8 cellular contexts compared by ENCODE assay signal in the genomic region with DNA sequence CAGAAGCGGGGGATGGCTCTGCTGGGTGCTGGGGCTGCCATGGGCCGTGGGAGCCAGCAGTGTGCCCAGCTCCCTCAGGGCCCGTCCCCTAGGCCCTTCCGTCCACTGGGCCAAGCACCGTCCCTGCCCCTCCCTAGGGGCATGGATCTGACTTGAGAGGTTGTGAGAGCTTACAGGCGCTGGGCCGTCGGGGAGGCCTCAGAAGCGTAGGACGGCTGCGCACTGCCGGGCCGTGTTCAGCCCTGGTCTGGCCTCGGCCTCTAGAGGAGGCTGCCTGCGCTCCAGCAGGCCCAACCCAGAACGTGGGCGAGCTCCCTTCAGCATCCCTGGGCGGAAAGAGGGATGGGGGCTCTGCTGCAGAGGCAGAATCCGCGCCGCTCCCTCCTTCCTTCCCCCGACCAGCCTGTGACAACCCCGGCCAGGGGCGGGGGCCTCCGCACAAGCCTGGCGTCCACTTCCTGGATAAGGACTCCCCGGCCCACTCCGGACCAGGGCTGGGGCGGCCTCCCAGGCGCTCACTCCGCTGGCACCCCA. TPM values are rescaled to one million over a fixed set of nuclear protein-coding genes. Genes with fewer than 3 reads are reported as not detected.
DNase-seq lines count a peak whose midpoint lies in the region; ATAC-seq and TF ChIP-seq lines count a peak whose summit lies in the region.

No MANE protein-coding gene starts in this region.

- no peaks in the 10 kb centered on the region for H3K9me3 ChIP-seq in BE2C
- no peaks in the 10 kb centered on the region for H3K9me3 ChIP-seq in SU-DHL-6 (ENCODE audit: insufficient read depth, low read length)
- H3K9me3 ChIP-seq in left lung, result no peaks in the 10 kb centered on the region

- no peaks in the 10 kb centered on the region for H3K36me3 ChIP-seq in BE2C
- H3K36me3 ChIP-seq in SU-DHL-6 (ENCODE audit: low read length), result no peaks in the 10 kb centered on the region
- H3K36me3 ChIP-seq in left lung, result peaks cover 0 to 17% of the 10 kb centered on the region in 2 donors

- H3K4me1 ChIP-seq in BE2C (peaks cover 17% of the 10 kb centered on the region), left lung (peaks cover 28 to 70% of the 10 kb centered on the region in 2 donors)

- no peaks in the 10 kb centered on the region for H3F3A ChIP-seq in SU-DHL-6 (ENCODE audit: insufficient read depth)

- H3K27me3 ChIP-seq in BE2C (peaks cover 6% of the 10 kb centered on the region), SU-DHL-6 (ENCODE audit: low read length) (no peaks in the 10 kb centered on the region), left lung (peaks cover 0 to 21% of the 10 kb centered on the region in 2 donors)

- H3K79me2 ChIP-seq in SU-DHL-6 (ENCODE audit: insufficient read depth, low read length), result no peaks in the 10 kb centered on the region

- H4K20me1 ChIP-seq in SU-DHL-6 (ENCODE audit: low read depth, low read length), result no peaks in the 10 kb centered on the region

- H3K9me2 ChIP-seq in SU-DHL-6 (replicated peaks; ENCODE audit: insufficient read depth, low read length), result no peaks in the 10 kb centered on the region

- intact Hi-C loops in left lung (cut with DNase I), result no loop called here

- TF ChIP-seq CTCF in BE2C (IDR thresholded peaks at IDR 0.05; ENCODE audit: low read depth, low read length), result no peak
- TF ChIP-seq CTCF in SU-DHL-6 (IDR thresholded peaks at IDR 0.05; ENCODE audit: insufficient read depth, low read length, poor library complexity, severe bottlenecking), result no peak
- no peak for TF ChIP-seq CTCF in left lung (IDR thresholded peaks at IDR 0.05)

- peak overlapping the region; percentile 59 for H3K4me2 ChIP-seq in SU-DHL-6 (ENCODE audit: low read depth, low read length, poor library complexity, severe bottlenecking)

- 0 out of 2 replicates have a peak overlapping the region, but pooled peaks have one; percentile 3 for H3K27ac ChIP-seq in SU-DHL-6 (ENCODE audit: low read depth, low read length)
- peak overlapping the region; percentile 89 for H3K27ac ChIP-seq in cingulate gyrus (ENCODE audit: low read depth, low read length)
- peak overlapping the region; percentile 80 to 93 for H3K27ac ChIP-seq in left lung

- H3K9ac ChIP-seq in SU-DHL-6 (ENCODE audit: low read length), result peak overlapping the region; percentile 82

- H3K4me3 ChIP-seq in BE2C (ENCODE audit: low read depth, low read length), result peak overlapping the region; percentile 67
- peak overlapping the region; percentile 66 for H3K4me3 ChIP-seq in SU-DHL-6 (ENCODE audit: insufficient read depth, low read length, poor library complexity, severe bottlenecking)
- H3K4me3 ChIP-seq in left lung, result peak overlapping the region; percentile 53 to 91

- peak overlapping the region; percentile 55 for H2AFZ ChIP-seq in SU-DHL-6 (ENCODE audit: low read depth, low read length, severe bottlenecking)

- ATAC-seq in GM18520 (IDR thresholded peaks at IDR 0.05; ENCODE audit: unreplicated experiment), result peak; percentile 8
- peak; percentile 15 for ATAC-seq in HG03108 (IDR thresholded peaks at IDR 0.05; ENCODE audit: unreplicated experiment)
- ATAC-seq in left lung, result peak; percentile 51

- DNase-seq in BE2C (peak; percentile 60), left lung (peak; percentile 65 to 90), medulla oblongata (ENCODE audit: extremely low spot score) (no peak)
- peak; percentile 22 for DNase-seq in stimulated activated naive CD4-positive, alpha-beta T cell treated with Interleukin-2 at 50 U/mL for 16 hours (lab: John Stamatoyannopoulos, UW)

RNA-seq across cellular contexts. Expression of a gene that starts 0.7 kb away (rescaled TPM):
- 40.8 TPM for polyA plus RNA-seq in BE2C (2012; ENCODE audit: insufficient read depth, insufficient read length, low read depth)
- total RNA-seq in left lung, result 10 to 100 TPM; 46.3 to 47.6 TPM

RNA-seq across cellular contexts. Expression of a gene that starts 4.9 kb away (rescaled TPM):
- polyA plus RNA-seq in BE2C (2012; ENCODE audit: insufficient read depth, insufficient read length, low read depth), result 1.5 TPM
- 10 to 100 TPM; 33.4 to 45.0 TPM for total RNA-seq in left lung

RNA-seq across cellular contexts. Expression of a gene that starts 23.7 kb away (rescaled TPM):
- 80.0 TPM for polyA plus RNA-seq in BE2C (2012; ENCODE audit: insufficient read depth, insufficient read length, low read depth)
- total RNA-seq in left lung, result 10 to 100 TPM; 19.1 to 22.2 TPM

RNA-seq across cellular contexts. Expression of a gene that starts 23.9 kb away (rescaled TPM):
- 55.3 TPM for polyA plus RNA-seq in BE2C (2012; ENCODE audit: insufficient read depth, insufficient read length, low read depth)
- total RNA-seq in left lung, result 10 to 100 TPM; 12.6 to 13.4 TPM

Comparison
In these comparisons a context has a peak if more than half of its experiments do, and no peak if none do; other contexts are left out.
1. H3K27ac ChIP-seq: peak in every context shown above with its lines; median percentile 89 in cingulate gyrus; 86 in left lung; 3 in SU-DHL-6.